ENCODE assay signal across 25 cellular contexts in genomic region chr17:20197527-20197926, GRCh38.
"Had no signal": no experiment of that assay in that cellular context is flagged by ENCODE, and none has a peak within 500 bp of the region (broad histone marks: within the 10 kb centered on the region; RNA-seq: fewer than 3 reads in every experiment).

No MANE protein-coding gene starts in this region.

- H3K9me3 Mint-ChIP-seq: natural killer cell treated with Interleukin-12 subunit alpha and Interleukin-12 subunit beta and Interleukin-15 and Interleukin-18, amount 100 ng/mL, for 72 hours had no signal

- H3K9me3 ChIP-seq: esophagus squamous epithelium, mucosa of descending colon, neutrophil, prostate gland, sigmoid colon, testis, tibial artery, upper lobe of left lung had no signal

- DNase-seq: cortex of kidney; effector CD8-positive, alpha-beta T cell; esophagus squamous epithelium; foreskin melanocyte; glutamatergic neuron; heart right ventricle; hippocampal formation; left cardiac atrium; left lung; mesenchymal stem cell; mucosa of descending colon; naive B cell; right cardiac atrium; sigmoid colon; stimulated activated CD4-positive, alpha-beta T cell treated with anti-CD3 and anti-CD28 coated beads, Interleukin-4, amount 100 ng/mL, for 4 hours; stimulated activated naive CD8-positive, alpha-beta T cell treated with anti-CD3 and anti-CD28 coated beads, Interleukin-15, Interleukin-2, amounts not matched to agents 100 U/mL and 50 U/mL, for 24 hours; testis; tibial artery; upper lobe of left lung had no signal

- ATAC-seq: heart right ventricle; left cardiac atrium; left lung; mucosa of descending colon; natural killer cell treated with Interleukin-12 subunit alpha and Interleukin-12 subunit beta and Interleukin-15 and Interleukin-18, amount 100 ng/mL, for 72 hours; right cardiac atrium; stimulated activated memory B cell treated with anti-CD40 and anti-IgM and Interleukin-4, amounts not matched to agents 10 μg/mL and 1 μg/mL and 100 μg/mL, for 72 hours; stimulated activated naive CD8-positive, alpha-beta T cell treated with anti-CD3 and anti-CD28 coated beads, Interleukin-15, Interleukin-2, amounts not matched to agents 100 U/mL and 50 U/mL, for 24 hours had no signal

- H3K27me3 Mint-ChIP-seq: naive B cell; natural killer cell treated with Interleukin-12 subunit alpha and Interleukin-12 subunit beta and Interleukin-15 and Interleukin-18, amount 100 ng/mL, for 72 hours; stimulated activated memory B cell treated with anti-CD40 and anti-IgM and Interleukin-4, amounts not matched to agents 10 μg/mL and 1 μg/mL and 100 μg/mL, for 72 hours had no signal

- H3K36me3 Mint-ChIP-seq: natural killer cell treated with Interleukin-12 subunit alpha and Interleukin-12 subunit beta and Interleukin-15 and Interleukin-18, amount 100 ng/mL, for 72 hours had no signal

- H3K36me3 ChIP-seq: esophagus squamous epithelium, heart right ventricle, left lung, neutrophil, prostate gland, sigmoid colon, tibial artery, upper lobe of left lung had no signal

- H3K27me3 ChIP-seq: esophagus squamous epithelium, heart right ventricle, left lung, neutrophil, sigmoid colon, testis, tibial artery, upper lobe of left lung had no signal

- H3K27ac ChIP-seq: esophagus squamous epithelium, heart right ventricle, left lung, neutrophil, prostate gland, sigmoid colon, tibial artery, upper lobe of left lung had no signal

- H3K4me3 Mint-ChIP-seq: mesothelial cell of epicardium; naive B cell; natural killer cell treated with Interleukin-12 subunit alpha and Interleukin-12 subunit beta and Interleukin-15 and Interleukin-18, amount 100 ng/mL, for 72 hours; neural crest cell; stimulated activated memory B cell treated with anti-CD40 and anti-IgM and Interleukin-4, amounts not matched to agents 10 μg/mL and 1 μg/mL and 100 μg/mL, for 72 hours had no signal

- H3K27ac Mint-ChIP-seq: mesothelial cell of epicardium; naive B cell; natural killer cell treated with Interleukin-12 subunit alpha and Interleukin-12 subunit beta and Interleukin-15 and Interleukin-18, amount 100 ng/mL, for 72 hours; stimulated activated memory B cell treated with anti-CD40 and anti-IgM and Interleukin-4, amounts not matched to agents 10 μg/mL and 1 μg/mL and 100 μg/mL, for 72 hours had no signal

- H3K4me1 ChIP-seq: esophagus squamous epithelium, left lung, prostate gland, upper lobe of left lung had no signal

- H3K4me3 ChIP-seq: esophagus squamous epithelium, heart right ventricle, left lung, mucosa of descending colon, prostate gland, sigmoid colon, testis, tibial artery, upper lobe of left lung had no signal

- H3K4me1 Mint-ChIP-seq: stimulated activated memory B cell treated with anti-CD40 and anti-IgM and Interleukin-4, amounts not matched to agents 10 μg/mL and 1 μg/mL and 100 μg/mL, for 72 hours had no signal
